In the genomic region with DNA sequence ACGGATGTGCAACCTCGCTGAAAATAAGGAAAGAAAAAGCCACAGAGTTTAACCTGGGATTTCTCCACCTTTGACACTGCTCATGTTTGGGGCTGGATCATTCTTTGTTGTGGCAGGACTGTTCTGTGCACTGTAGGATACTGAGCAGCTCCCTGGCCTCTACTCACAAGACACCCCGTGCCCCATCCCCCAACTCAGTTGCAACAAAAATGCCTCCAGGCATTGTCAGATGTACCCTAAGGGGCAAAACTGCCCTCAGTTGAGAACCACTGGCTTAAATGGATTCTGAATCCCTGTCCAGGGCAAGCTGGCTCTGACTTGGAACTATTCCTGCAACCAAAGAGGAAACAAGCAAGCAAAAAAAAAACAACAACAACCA, we compare ENCODE assay signal across 10 cellular contexts. TPM values are rescaled to one million over a fixed set of nuclear protein-coding genes. Genes with fewer than 3 reads are reported as not detected.
DNase-seq lines count a peak whose midpoint lies in the region; ATAC-seq and TF ChIP-seq lines count a peak whose summit lies in the region.
"Had no signal": no experiment of that assay in that cellular context is flagged by ENCODE, and none has a peak within 500 bp of the region (broad histone marks: within the 10 kb centered on the region; RNA-seq: fewer than 3 reads in every experiment).

No MANE protein-coding gene starts in this region.

- H3K4me3 Mint-ChIP-seq in CD4-positive, alpha-beta T cell: peak overlapping the region; percentile 92
- peak overlapping the region; percentile 97 for H3K4me3 Mint-ChIP-seq in nephron progenitor cell

- no peaks in the 10 kb centered on the region for H3K27me3 ChIP-seq in CD4-positive, alpha-beta T cell (ENCODE audit: control insufficient read depth, insufficient read depth, low read length)
- H3K27me3 ChIP-seq in Loucy (ENCODE audit: insufficient read depth, low read length, poor library complexity, severe bottlenecking) (no peaks in the 10 kb centered on the region), dorsolateral prefrontal cortex (no peaks in the 10 kb centered on the region)

- H3K9me3 Mint-ChIP-seq in CD4-positive, alpha-beta T cell: no peaks in the 10 kb centered on the region
- no peaks in the 10 kb centered on the region for H3K9me3 Mint-ChIP-seq in nephron progenitor cell

- H4K20me1 ChIP-seq in Loucy (ENCODE audit: insufficient read depth, low read length, poor library complexity, severe bottlenecking): peaks cover 6% of the 10 kb centered on the region

- DNase-seq in CD4-positive, alpha-beta T cell: no peak
- peak in 1 of 10 donors; percentile 22 for DNase-seq in dorsolateral prefrontal cortex
- DNase-seq in nephron progenitor cell: no peak
- no peak for DNase-seq in NCI-H226
- no peak for DNase-seq in NCI-H446 (lab: John Stamatoyannopoulos, UW)
- DNase-seq: activated CD8-positive, alpha-beta memory T cell treated with anti-CD3 and anti-CD28 coated beads, Interleukin-2, amount 10 ng/mL, durations not matched to agents 7 days and 5 days; NCI-H2029 treated with DMSO at 0.1 percent for 48 hours had no signal

- H3K9ac ChIP-seq in Loucy (ENCODE audit: low read depth, low read length, poor library complexity, severe bottlenecking): peak overlapping the region; percentile 82

- intact Hi-C loops in CD4-positive, alpha-beta T cell (cut with DNase I, micrococcal nuclease): loop anchor here in 1 of 2 experiments (2.0 to 5.0 kb wide), 3 partner anchors 23 to 404 kb away; a partner anchor contains a TSS
- intact Hi-C loops in dorsolateral prefrontal cortex (cut with DNase I): loop anchor here in 1 of 2 donors (2.0 to 10.0 kb wide), 2 partner anchors 13 to 153 kb away; no protein-coding TSS in a partner anchor

- H3K4me2 ChIP-seq in Loucy (ENCODE audit: low read depth, low read length, poor library complexity, severe bottlenecking): peak overlapping the region; percentile 85

- H3K27ac Mint-ChIP-seq in CD4-positive, alpha-beta T cell: peak overlapping the region; percentile 62
- H3K27ac Mint-ChIP-seq in nephron progenitor cell: no peak overlapping the region
- H3K27ac Mint-ChIP-seq: activated CD8-positive, alpha-beta memory T cell treated with anti-CD3 and anti-CD28 coated beads, Interleukin-2, amount 10 ng/mL, durations not matched to agents 7 days and 5 days had no signal

- H3F3A ChIP-seq in Loucy (ENCODE audit: low read depth): no peaks in the 10 kb centered on the region

- peaks cover 12% of the 10 kb centered on the region for H3K36me3 Mint-ChIP-seq in CD4-positive, alpha-beta T cell (ENCODE audit: low read depth)
- no peaks in the 10 kb centered on the region for H3K36me3 Mint-ChIP-seq in nephron progenitor cell (ENCODE audit: low read depth)
- H3K36me3 Mint-ChIP-seq: activated CD8-positive, alpha-beta memory T cell treated with anti-CD3 and anti-CD28 coated beads, Interleukin-2, amount 10 ng/mL, durations not matched to agents 7 days and 5 days had no signal

- POLR2A ChIA-PET in CD4-positive, alpha-beta T cell (lab: Charles Lee): no interaction called here

- no peaks in the 10 kb centered on the region for H3K9me3 ChIP-seq in CD4-positive, alpha-beta T cell (ENCODE audit: control insufficient read depth, low read length)
- no peaks in the 10 kb centered on the region for H3K9me3 ChIP-seq in Loucy (ENCODE audit: insufficient read depth, low read depth, low read length)

- peaks cover 68% of the 10 kb centered on the region for H3K4me1 Mint-ChIP-seq in CD4-positive, alpha-beta T cell (ENCODE audit: low read depth)
- peaks cover 55% of the 10 kb centered on the region for H3K4me1 Mint-ChIP-seq in nephron progenitor cell

- H3K27ac ChIP-seq in CD4-positive, alpha-beta T cell (ENCODE audit: low read depth, low read length): no peak overlapping the region
- peak overlapping the region in 58 of 59 donors; percentile 32 to 99 (median 92) for H3K27ac ChIP-seq in dorsolateral prefrontal cortex

- H3K4me1 ChIP-seq in Loucy (ENCODE audit: insufficient read depth, low read length, poor library complexity, severe bottlenecking): peaks cover 51% of the 10 kb centered on the region

- no peak for TF ChIP-seq CTCF in CD4-positive, alpha-beta T cell (IDR thresholded peaks at IDR 0.05)
- TF ChIP-seq CTCF in Loucy (conservative IDR thresholded peaks at IDR 0.05; ENCODE audit: low read length) (no peak), dorsolateral prefrontal cortex (IDR thresholded peaks at IDR 0.05 in 54 of 56, conservative IDR thresholded peaks at IDR 0.05 in 2 of 56; ENCODE audit: low read depth in 1 of 56, partially characterized antibody in 56 of 56) (no peak), nephron progenitor cell (IDR thresholded peaks at IDR 0.05) (no peak)

- H3K27me3 Mint-ChIP-seq in CD4-positive, alpha-beta T cell: no peaks in the 10 kb centered on the region
- H3K27me3 Mint-ChIP-seq in nephron progenitor cell (ENCODE audit: low read depth, poor library complexity): peaks cover 15% of the 10 kb centered on the region
- H3K27me3 Mint-ChIP-seq: activated CD8-positive, alpha-beta memory T cell treated with anti-CD3 and anti-CD28 coated beads, Interleukin-2, amount 10 ng/mL, durations not matched to agents 7 days and 5 days had no signal

- peaks cover 54% of the 10 kb centered on the region for H3K79me2 ChIP-seq in Loucy (ENCODE audit: insufficient read depth, low read length)

- CTCF ChIA-PET in CD4-positive, alpha-beta T cell (lab: Charles Lee): interaction anchor here (0.6 to 2.8 kb wide), 3 partner anchors 9 to 553 kb away, joined by 3 to 9 read pairs (median 4); no protein-coding TSS in a partner anchor

- no peak for ATAC-seq in CD4-positive, alpha-beta T cell (ENCODE audit: poor library complexity)
- ATAC-seq in HG03025 (IDR thresholded peaks at IDR 0.05; ENCODE audit: low FRiP score, unreplicated experiment) (no peak), HG03196 (IDR thresholded peaks at IDR 0.05; ENCODE audit: unreplicated experiment) (no peak)
- ATAC-seq: activated CD8-positive, alpha-beta memory T cell treated with anti-CD3 and anti-CD28 coated beads, Interleukin-2, amount 10 ng/mL, durations not matched to agents 7 days and 5 days had no signal

- no peak overlapping the region for H2AFZ ChIP-seq in Loucy (ENCODE audit: low read length)

- no peaks in the 10 kb centered on the region for H3K9me2 ChIP-seq in Loucy (replicated peaks; ENCODE audit: low read depth, low read length)

- no peaks in the 10 kb centered on the region for H3K36me3 ChIP-seq in Loucy (ENCODE audit: insufficient read depth, low read length)

- H3K4me3 ChIP-seq in Loucy (ENCODE audit: low read length, poor library complexity, severe bottlenecking) (peak overlapping the region; percentile 90), dorsolateral prefrontal cortex (peak overlapping the region; percentile 66 to 98 (median 87))

RNA-seq across cellular contexts. Expression of a gene that starts 2.1 kb away (rescaled TPM):
- 10 to 100 TPM; 24.8 to 25.2 TPM for total RNA-seq in CD4-positive, alpha-beta T cell
- 100 to 1,000 TPM in 4 of 120 experiments, 10 to 100 TPM in 116; 20.7 to 126 (median 43.1) TPM for total RNA-seq in dorsolateral prefrontal cortex

RNA-seq across cellular contexts. Expression of a gene that starts 21.8 kb away (rescaled TPM):
- 10 to 100 TPM; 13.2 to 13.6 TPM for total RNA-seq in CD4-positive, alpha-beta T cell
- 10 to 100 TPM; 18.4 to 41.8 (median 27.7) TPM for total RNA-seq in dorsolateral prefrontal cortex

RNA-seq across cellular contexts. Expression of a gene that starts 45.0 kb away (rescaled TPM):
- total RNA-seq in CD4-positive, alpha-beta T cell: not detected
- total RNA-seq in dorsolateral prefrontal cortex: 1 to 10 TPM in 8 of 120 experiments, under 1 TPM in 77, not detected in 35; 0.12 to 2.1 (median 0.49) TPM
- total RNA-seq: activated CD8-positive, alpha-beta memory T cell treated with anti-CD3 and anti-CD28 coated beads, Interleukin-2, amount 10 ng/mL, durations not matched to agents 7 days and 5 days had no signal
